In genomic region chr9:3949744-3950143, GRCh38 we compare ENCODE assay signal across 26 cellular contexts.
"Had no signal": no experiment of that assay in that cellular context is flagged by ENCODE, and none has a peak within 500 bp of the region (broad histone marks: within the 10 kb centered on the region; RNA-seq: fewer than 3 reads in every experiment).

No MANE protein-coding gene starts in this region.

- H3K4me3 ChIP-seq: ascending aorta, ovary, prostate gland, smooth muscle cell, testis, transverse colon had no signal

- H3K27me3 Mint-ChIP-seq: brain had no signal

- H3K27ac ChIP-seq: ascending aorta, neutrophil, ovary, prostate gland, testis, transverse colon, WERI-Rb-1 had no signal

- H3K27me3 ChIP-seq: ascending aorta, neutrophil, ovary, testis, transverse colon had no signal

- ATAC-seq: activated CD4-positive, CD25-positive, alpha-beta regulatory T cell treated with anti-CD3 and anti-CD28 coated beads, Interleukin-2, amount 50 U/mL, for 24 hours; left colon; stimulated activated naive CD8-positive, alpha-beta T cell treated with anti-CD3 and anti-CD28 coated beads, Interleukin-15, Interleukin-2, amounts not matched to agents 100 U/mL and 50 U/mL, for 24 hours had no signal

- DNase-seq: activated CD4-positive, alpha-beta T cell treated with anti-CD3 and anti-CD28 coated beads for 48 hours; activated CD4-positive, alpha-beta T cell treated with anti-CD3 and anti-CD28 coated beads, Interleukin-2, amount 50 U/mL, for 48 hours; activated CD8-positive, alpha-beta memory T cell treated with anti-CD3 and anti-CD28 coated beads for 24 hours; activated effector memory CD4-positive, alpha-beta T cell treated with Interleukin-2 at 50 U/mL for 16 hours; activated naive CD4-positive, alpha-beta T cell treated with Interleukin-2 at 50 U/mL for 16 hours; caudate nucleus; foreskin fibroblast; left colon; naive B cell; nephron progenitor cell; ovary; retina; stimulated activated CD4-positive, alpha-beta T cell treated with anti-CD3 and anti-CD28 coated beads, Interleukin-15, amount 100 ng/mL, for 24 hours; stimulated activated CD4-positive, alpha-beta T cell treated with anti-CD3 and anti-CD28 coated beads, Interleukin-2, amount 100 ng/mL, for 24 hours; stimulated activated naive CD8-positive, alpha-beta T cell treated with anti-CD3 and anti-CD28 coated beads, Interleukin-15, Interleukin-2, amounts not matched to agents 100 U/mL and 50 U/mL, for 24 hours; T-helper 9 cell; testis; transverse colon; WERI-Rb-1 had no signal

- H3K27ac Mint-ChIP-seq: activated naive CD8-positive, alpha-beta T cell; nephron progenitor cell had no signal

- H3K9me3 ChIP-seq: ascending aorta, neutrophil, ovary, prostate gland, testis, transverse colon had no signal

- H3K9me3 Mint-ChIP-seq: naive B cell, nephron progenitor cell had no signal

- H3K4me1 Mint-ChIP-seq: naive B cell had no signal

- H3K36me3 ChIP-seq: ascending aorta, neutrophil, ovary, prostate gland, transverse colon, WERI-Rb-1 had no signal

- H3K4me3 Mint-ChIP-seq: activated naive CD8-positive, alpha-beta T cell; naive B cell; nephron progenitor cell had no signal

- H3K4me1 ChIP-seq: prostate gland, transverse colon had no signal

- H3K36me3 Mint-ChIP-seq: activated naive CD8-positive, alpha-beta T cell; brain; naive B cell had no signal
